ENCODE assay signal across 1 cellular context in genomic region chr7:103148994-103149807, GRCh38.
A peak's percentile ranks its signal among the peaks of the same experiment; 100 is the strongest.
TF ChIP-seq lines count a peak whose summit lies in the region.

NAPEPLD (minus strand) TSS chr7:103149099; CDS start chr7:103128776, 20,323 bp downstream.

TF ChIP-seq in GM12878, 131 proteins besides CTCF, POLR2A, EP300 and RAD21 (continued from another document and continues in another):
- TF ChIP-seq E2F8 (IDR thresholded peaks at IDR 0.05; ENCODE audit: low read depth, partially characterized antibody) (no peak), JUND (IDR thresholded peaks at IDR 0.05; ENCODE audit: low read depth, low read length) (no peak), CHD2 (IDR thresholded peaks at IDR 0.05; ENCODE audit: borderline replicate concordance, low read depth, low read length) (no peak; the same call in none of the 2 replicates), STAT1 (conservative IDR thresholded peaks at IDR 0.05) (peak; percentile 67; the same call in 1 of the 2 replicates), TCF7 (IDR thresholded peaks at IDR 0.05; ENCODE audit: borderline replicate concordance) (no peak), CREM (IDR thresholded peaks at IDR 0.05; ENCODE audit: low read depth) (peak; percentile 60), E4F1 (IDR thresholded peaks at IDR 0.05; ENCODE audit: borderline replicate concordance, partially characterized antibody) (no peak), RAD51 (IDR thresholded peaks at IDR 0.05) (no peak), ESRRA (IDR thresholded peaks at IDR 0.05; ENCODE audit: low read length) (peak; percentile 73; the same call in 1 of the 2 replicates), MLLT1 (IDR thresholded peaks at IDR 0.05) (peak; percentile 49; the same call in 1 of the 2 replicates), ZNF592 (IDR thresholded peaks at IDR 0.05) (peak; percentile 99), MYB (IDR thresholded peaks at IDR 0.05; ENCODE audit: borderline replicate concordance, low read depth, low read length) (no peak), NR2F1 (conservative IDR thresholded peaks at IDR 0.05) (peak; percentile 85; the same call in 1 of the 2 replicates), CHD1 (IDR thresholded peaks at IDR 0.05; ENCODE audit: low read depth, low read length) (no peak), NFXL1 (IDR thresholded peaks at IDR 0.05; ENCODE audit: borderline replicate concordance) (no peak; the same call in 1 of the 2 replicates), IKZF1 (conservative IDR thresholded peaks at IDR 0.05) (peak; percentile 92), RBBP5 (conservative IDR thresholded peaks at IDR 0.05) (0 out of 2 replicates have a peak, but pooled peaks have one; percentile 65), CBX5 (IDR thresholded peaks at IDR 0.05; ENCODE audit: low read depth) (no peak), MXI1 (IDR thresholded peaks at IDR 0.05; ENCODE audit: low read depth, low read length) (peak; percentile 75; the same call in 1 of the 2 replicates), POLR2AphosphoS5 (IDR thresholded peaks at IDR 0.05; ENCODE audit: low read length) (peak; percentile 83), USF1 (IDR thresholded peaks at IDR 0.05; ENCODE audit: borderline replicate concordance, extremely low read length, insufficient read depth, low read depth, low read length) (no peak), IKZF2 (IDR thresholded peaks at IDR 0.05) (peak; percentile 47 to 63; a peak in 3 of 4 replicates), ZNF384 (IDR thresholded peaks at IDR 0.05; ENCODE audit: borderline replicate concordance, low read depth, low read length) (no peak), TBL1XR1 (IDR thresholded peaks at IDR 0.05; ENCODE audit: low read depth, low read length) (no peak), KLF5 (IDR thresholded peaks at IDR 0.05; ENCODE audit: partially characterized antibody) (peak; percentile 64), BMI1 (IDR thresholded peaks at IDR 0.05; ENCODE audit: borderline replicate concordance) (no peak), SREBF2 (IDR thresholded peaks at IDR 0.05; ENCODE audit: low read length) (no peak), BRCA1 (IDR thresholded peaks at IDR 0.05; ENCODE audit: low read depth, low read length) (no peak), NBN (IDR thresholded peaks at IDR 0.05) (peak; percentile 20; the same call in 1 of the 2 replicates), ZNF217 (IDR thresholded peaks at IDR 0.05) (peak; percentile 57; the same call in 1 of the 2 replicates), ATF3 (IDR thresholded peaks at IDR 0.05; ENCODE audit: borderline replicate concordance, extremely low read depth, low read depth, low read length) (no peak), IRF5 (IDR thresholded peaks at IDR 0.05; ENCODE audit: borderline replicate concordance) (no peak), HCFC1 (IDR thresholded peaks at IDR 0.05; ENCODE audit: low read length) (peak; percentile 84), CBFB (IDR thresholded peaks at IDR 0.05; ENCODE audit: low read depth) (0 out of 2 replicates have a peak, but pooled peaks have one; percentile 8), SMAD1 (IDR thresholded peaks at IDR 0.05; ENCODE audit: low read depth, partially characterized antibody) (no peak), MEF2B (IDR thresholded peaks at IDR 0.05; ENCODE audit: partially characterized antibody, poor library complexity, severe bottlenecking) (peak; percentile 33), HDGF (IDR thresholded peaks at IDR 0.05) (no peak; the same call in 1 of the 2 replicates), SMAD5 (IDR thresholded peaks at IDR 0.05; ENCODE audit: low read depth) (no peak; the same call in none of the 2 replicates), RELB (IDR thresholded peaks at IDR 0.05; ENCODE audit: low read depth) (0 out of 2 replicates have a peak, but pooled peaks have one; percentile 17), ETV6 (conservative IDR thresholded peaks at IDR 0.05 in 1 of 2, IDR thresholded peaks at IDR 0.05 in 1 of 2; ENCODE audit: borderline replicate concordance in 1 of 2, low read depth in 1 of 2) (no peak), SUZ12 (IDR thresholded peaks at IDR 0.05; ENCODE audit: unreplicated experiment) (no peak), ASH2L (IDR thresholded peaks at IDR 0.05; ENCODE audit: borderline replicate concordance, low read depth) (peak; percentile 98; the same call in 1 of the 2 replicates), FOXM1 (IDR thresholded peaks at IDR 0.05; ENCODE audit: low read depth, low read length) (no peak), TARDBP (IDR thresholded peaks at IDR 0.05; ENCODE audit: borderline replicate concordance) (peak; percentile 76), PAX8 (IDR thresholded peaks at IDR 0.05) (no peak), FOXK2 (IDR thresholded peaks at IDR 0.05) (no peak), MTA2 (IDR thresholded peaks at IDR 0.05; ENCODE audit: low read depth) (no peak), TCF3 (IDR thresholded peaks at IDR 0.05; ENCODE audit: borderline replicate concordance, insufficient read depth, low read depth, low read length) (0 out of 2 replicates have a peak, but pooled peaks have one; percentile 24), EGR1 (IDR thresholded peaks at IDR 0.05; ENCODE audit: borderline replicate concordance in 1 of 2, low read depth in 2 of 2, low read length in 2 of 2) (no peak; a peak in 1 of 3 replicates), ZSCAN29 (IDR thresholded peaks at IDR 0.05) (no peak), MYC (IDR thresholded peaks at IDR 0.05; ENCODE audit: insufficient read depth, insufficient read length, insufficient replicate concordance, low read length, severe bottlenecking) (peak; percentile 63)
